Comparison of ENCODE assay signal across 2 cellular contexts in the genomic region with DNA sequence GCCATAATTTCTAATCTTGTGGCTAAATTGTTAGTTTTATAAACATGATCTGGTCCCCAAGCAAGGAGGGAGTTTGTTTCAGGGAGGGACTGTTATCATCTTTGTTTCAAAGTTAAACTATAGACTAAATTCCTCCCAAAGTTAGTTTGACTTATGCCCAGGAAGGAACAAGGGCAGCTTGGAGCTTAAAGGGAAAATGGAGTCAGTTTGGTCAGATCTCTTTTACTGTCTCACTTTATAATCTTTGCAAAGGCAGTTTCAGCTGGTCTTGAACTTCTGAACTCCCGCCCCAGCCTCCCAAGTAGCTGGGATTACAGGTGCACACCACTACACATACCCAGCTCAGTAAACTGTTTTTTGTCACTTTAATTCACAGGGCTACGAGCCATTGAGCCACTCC.
TF ChIP-seq lines count a peak whose summit lies in the region.

No MANE protein-coding gene starts in this region.

TF ChIP-seq in SK-N-SH, 30 proteins besides CTCF, POLR2A, EP300 and RAD21 (continued from another document):
- TF ChIP-seq, protein P1, sequence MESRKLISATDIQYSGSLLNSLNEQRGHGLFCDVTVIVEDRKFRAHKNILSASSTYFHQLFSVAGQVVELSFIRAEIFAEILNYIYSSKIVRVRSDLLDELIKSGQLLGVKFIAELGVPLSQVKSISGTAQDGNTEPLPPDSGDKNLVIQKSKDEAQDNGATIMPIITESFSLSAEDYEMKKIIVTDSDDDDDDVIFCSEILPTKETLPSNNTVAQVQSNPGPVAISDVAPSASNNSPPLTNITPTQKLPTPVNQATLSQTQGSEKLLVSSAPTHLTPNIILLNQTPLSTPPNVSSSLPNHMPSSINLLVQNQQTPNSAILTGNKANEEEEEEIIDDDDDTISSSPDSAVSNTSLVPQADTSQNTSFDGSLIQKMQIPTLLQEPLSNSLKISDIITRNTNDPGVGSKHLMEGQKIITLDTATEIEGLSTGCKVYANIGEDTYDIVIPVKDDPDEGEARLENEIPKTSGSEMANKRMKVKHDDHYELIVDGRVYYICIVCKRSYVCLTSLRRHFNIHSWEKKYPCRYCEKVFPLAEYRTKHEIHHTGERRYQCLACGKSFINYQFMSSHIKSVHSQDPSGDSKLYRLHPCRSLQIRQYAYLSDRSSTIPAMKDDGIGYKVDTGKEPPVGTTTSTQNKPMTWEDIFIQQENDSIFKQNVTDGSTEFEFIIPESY (IDR thresholded peaks at IDR 0.05; ENCODE audit: borderline replicate concordance, low read depth), result no peak
- TF ChIP-seq, protein P2, sequence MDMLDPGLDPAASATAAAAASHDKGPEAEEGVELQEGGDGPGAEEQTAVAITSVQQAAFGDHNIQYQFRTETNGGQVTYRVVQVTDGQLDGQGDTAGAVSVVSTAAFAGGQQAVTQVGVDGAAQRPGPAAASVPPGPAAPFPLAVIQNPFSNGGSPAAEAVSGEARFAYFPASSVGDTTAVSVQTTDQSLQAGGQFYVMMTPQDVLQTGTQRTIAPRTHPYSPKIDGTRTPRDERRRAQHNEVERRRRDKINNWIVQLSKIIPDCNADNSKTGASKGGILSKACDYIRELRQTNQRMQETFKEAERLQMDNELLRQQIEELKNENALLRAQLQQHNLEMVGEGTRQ (IDR thresholded peaks at IDR 0.05; ENCODE audit: borderline replicate concordance, low read depth, low read length), result no peak
- no peak for TF ChIP-seq RXRA (IDR thresholded peaks at IDR 0.05; ENCODE audit: borderline replicate concordance, low read depth)
- no peak for TF ChIP-seq CHD2 (IDR thresholded peaks at IDR 0.05; ENCODE audit: low read length, partially characterized antibody)
- no peak for TF ChIP-seq NFIC (IDR thresholded peaks at IDR 0.05; ENCODE audit: borderline replicate concordance)
- no peak for TF ChIP-seq RFX5 (IDR thresholded peaks at IDR 0.05; ENCODE audit: low read length)
- TF ChIP-seq, protein P3, sequence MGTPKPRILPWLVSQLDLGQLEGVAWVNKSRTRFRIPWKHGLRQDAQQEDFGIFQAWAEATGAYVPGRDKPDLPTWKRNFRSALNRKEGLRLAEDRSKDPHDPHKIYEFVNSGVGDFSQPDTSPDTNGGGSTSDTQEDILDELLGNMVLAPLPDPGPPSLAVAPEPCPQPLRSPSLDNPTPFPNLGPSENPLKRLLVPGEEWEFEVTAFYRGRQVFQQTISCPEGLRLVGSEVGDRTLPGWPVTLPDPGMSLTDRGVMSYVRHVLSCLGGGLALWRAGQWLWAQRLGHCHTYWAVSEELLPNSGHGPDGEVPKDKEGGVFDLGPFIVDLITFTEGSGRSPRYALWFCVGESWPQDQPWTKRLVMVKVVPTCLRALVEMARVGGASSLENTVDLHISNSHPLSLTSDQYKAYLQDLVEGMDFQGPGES (IDR thresholded peaks at IDR 0.05; ENCODE audit: low read depth, low read length), result no peak
- TF ChIP-seq POLR2AphosphoS5 (IDR thresholded peaks at IDR 0.05; ENCODE audit: low read depth, low read length), result no peak

TF ChIP-seq in SK-N-SH treated with all-trans-retinoic acid at 6 μM for 48 hours, 23 proteins besides CTCF, POLR2A, EP300 and RAD21 (continued from another document):
- TF ChIP-seq, protein P4, sequence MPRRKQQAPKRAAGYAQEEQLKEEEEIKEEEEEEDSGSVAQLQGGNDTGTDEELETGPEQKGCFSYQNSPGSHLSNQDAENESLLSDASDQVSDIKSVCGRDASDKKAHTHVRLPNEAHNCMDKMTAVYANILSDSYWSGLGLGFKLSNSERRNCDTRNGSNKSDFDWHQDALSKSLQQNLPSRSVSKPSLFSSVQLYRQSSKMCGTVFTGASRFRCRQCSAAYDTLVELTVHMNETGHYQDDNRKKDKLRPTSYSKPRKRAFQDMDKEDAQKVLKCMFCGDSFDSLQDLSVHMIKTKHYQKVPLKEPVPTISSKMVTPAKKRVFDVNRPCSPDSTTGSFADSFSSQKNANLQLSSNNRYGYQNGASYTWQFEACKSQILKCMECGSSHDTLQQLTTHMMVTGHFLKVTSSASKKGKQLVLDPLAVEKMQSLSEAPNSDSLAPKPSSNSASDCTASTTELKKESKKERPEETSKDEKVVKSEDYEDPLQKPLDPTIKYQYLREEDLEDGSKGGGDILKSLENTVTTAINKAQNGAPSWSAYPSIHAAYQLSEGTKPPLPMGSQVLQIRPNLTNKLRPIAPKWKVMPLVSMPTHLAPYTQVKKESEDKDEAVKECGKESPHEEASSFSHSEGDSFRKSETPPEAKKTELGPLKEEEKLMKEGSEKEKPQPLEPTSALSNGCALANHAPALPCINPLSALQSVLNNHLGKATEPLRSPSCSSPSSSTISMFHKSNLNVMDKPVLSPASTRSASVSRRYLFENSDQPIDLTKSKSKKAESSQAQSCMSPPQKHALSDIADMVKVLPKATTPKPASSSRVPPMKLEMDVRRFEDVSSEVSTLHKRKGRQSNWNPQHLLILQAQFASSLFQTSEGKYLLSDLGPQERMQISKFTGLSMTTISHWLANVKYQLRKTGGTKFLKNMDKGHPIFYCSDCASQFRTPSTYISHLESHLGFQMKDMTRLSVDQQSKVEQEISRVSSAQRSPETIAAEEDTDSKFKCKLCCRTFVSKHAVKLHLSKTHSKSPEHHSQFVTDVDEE (CRISPR knock-in tag; IDR thresholded peaks at IDR 0.05), result no peak
- no peak for TF ChIP-seq OSR1 (CRISPR knock-in tag; IDR thresholded peaks at IDR 0.05)
- TF ChIP-seq ZC3H10 (CRISPR knock-in tag; IDR thresholded peaks at IDR 0.05), result no peak
- TF ChIP-seq, protein P5, sequence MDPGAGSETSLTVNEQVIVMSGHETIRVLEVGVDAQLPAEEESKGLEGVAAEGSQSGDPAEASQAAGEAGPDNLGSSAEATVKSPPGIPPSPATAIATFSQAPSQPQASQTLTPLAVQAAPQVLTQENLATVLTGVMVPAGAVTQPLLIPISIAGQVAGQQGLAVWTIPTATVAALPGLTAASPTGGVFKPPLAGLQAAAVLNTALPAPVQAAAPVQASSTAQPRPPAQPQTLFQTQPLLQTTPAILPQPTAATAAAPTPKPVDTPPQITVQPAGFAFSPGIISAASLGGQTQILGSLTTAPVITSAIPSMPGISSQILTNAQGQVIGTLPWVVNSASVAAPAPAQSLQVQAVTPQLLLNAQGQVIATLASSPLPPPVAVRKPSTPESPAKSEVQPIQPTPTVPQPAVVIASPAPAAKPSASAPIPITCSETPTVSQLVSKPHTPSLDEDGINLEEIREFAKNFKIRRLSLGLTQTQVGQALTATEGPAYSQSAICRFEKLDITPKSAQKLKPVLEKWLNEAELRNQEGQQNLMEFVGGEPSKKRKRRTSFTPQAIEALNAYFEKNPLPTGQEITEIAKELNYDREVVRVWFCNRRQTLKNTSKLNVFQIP (CRISPR knock-in tag; IDR thresholded peaks at IDR 0.05; ENCODE audit: borderline replicate concordance, low read depth), result no peak
TF ChIP-seq in SK-N-SH treated with all-trans-retinoic acid at 6 μM for 48 hours: peak in this region for 0.
